ENCODE assay signal across 9 cellular contexts in genomic region chr11:74783241-74783871, GRCh38. TPM values are rescaled to one million over a fixed set of nuclear protein-coding genes. Genes with fewer than 3 reads are reported as not detected.
DNase-seq lines count a peak whose midpoint lies in the region; ATAC-seq and TF ChIP-seq lines count a peak whose summit lies in the region.
"Had no signal": no experiment of that assay in that cellular context is flagged by ENCODE, and none has a peak within 500 bp of the region (broad histone marks: within the 10 kb centered on the region; RNA-seq: fewer than 3 reads in every experiment).

No MANE protein-coding gene starts in this region.

- no peak for TF ChIP-seq CTCF in astrocyte of the spinal cord (IDR thresholded peaks at IDR 0.05; ENCODE audit: low read depth, low read length)
- no peak for TF ChIP-seq CTCF in WERI-Rb-1 (IDR thresholded peaks at IDR 0.05; ENCODE audit: low read depth, low read length)

- H3K9me3 Mint-ChIP-seq in naive thymus-derived CD8-positive, alpha-beta T cell: no peaks in the 10 kb centered on the region

- H3K4me3 Mint-ChIP-seq in naive thymus-derived CD8-positive, alpha-beta T cell: peak overlapping the region; percentile 2 to 83 (median 70)

- H3K27ac ChIP-seq in WERI-Rb-1: no peak overlapping the region

- no peaks in the 10 kb centered on the region for H3K36me3 ChIP-seq in WERI-Rb-1

- H3K36me3 Mint-ChIP-seq in naive thymus-derived CD8-positive, alpha-beta T cell: peaks cover 0 to 3% (median 0%) of the 10 kb centered on the region in 3 donors

- peak; percentile 78 for ATAC-seq in GM21528 (IDR thresholded peaks at IDR 0.05; ENCODE audit: low FRiP score, unreplicated experiment)
- peak; percentile 92 for ATAC-seq in naive thymus-derived CD8-positive, alpha-beta T cell

- no peaks in the 10 kb centered on the region for H3K27me3 ChIP-seq in WERI-Rb-1 (ENCODE audit: insufficient read depth, low read depth, severe bottlenecking)

- in situ Hi-C loops in astrocyte of the spinal cord (cut with HindIII; ENCODE audit: low sequenced_read_pairs): no loop called here

- peaks cover under 1 to 45% (median 20%) of the 10 kb centered on the region in 4 donors for H3K4me1 Mint-ChIP-seq in naive thymus-derived CD8-positive, alpha-beta T cell

- peak overlapping the region in 8 of 10 donors; percentile 10 to 87 (median 19) for H3K27ac Mint-ChIP-seq in naive thymus-derived CD8-positive, alpha-beta T cell

- H3K4me3 ChIP-seq in astrocyte of the spinal cord (ENCODE audit: low read depth, low read length) (no peak overlapping the region), WERI-Rb-1 (ENCODE audit: low read depth, low read length) (no peak overlapping the region)

- H3K27me3 Mint-ChIP-seq in naive thymus-derived CD8-positive, alpha-beta T cell: no peaks in the 10 kb centered on the region

- DNase-seq in GF-D8 (lab: John Stamatoyannopoulos, UW) (peak; percentile 79), LoVo (ENCODE audit: low spot score) (peak; percentile 53), astrocyte of the spinal cord (ENCODE audit: low read depth, low spot score) (peak; percentile 42), DMS79 treated with DMSO at 0.1 percent for 48 hours (lab: John Stamatoyannopoulos, UW) (no peak), WERI-Rb-1 (no peak)
- DNase-seq in naive thymus-derived CD8-positive, alpha-beta T cell: peak in 5 of 10 donors; percentile 4 to 59 (median 56)
- no peak for DNase-seq in effector CD4-positive, alpha-beta T cell

- POLR2A ChIA-PET in naive thymus-derived CD8-positive, alpha-beta T cell (lab: Charles Lee): interaction anchor here (0.6 to 0.8 kb wide), 2 partner anchors 34 to 783 kb away, joined by 3 read pairs; no protein-coding TSS in a partner anchor

- no peaks in the 10 kb centered on the region for H3K9me3 ChIP-seq in WERI-Rb-1 (ENCODE audit: severe bottlenecking)

RNA-seq across cellular contexts. Expression of gene RNF169, which starts 34.7 kb away (rescaled TPM):
- 10 to 100 TPM; 22.7 to 24.2 TPM for total RNA-seq in naive thymus-derived CD8-positive, alpha-beta T cell
- 1 to 10 TPM in 2 of 3 donors, under 1 TPM in 1; 0.51 to 2.2 (median 1.4) TPM for polyA plus RNA-seq in naive thymus-derived CD8-positive, alpha-beta T cell

RNA-seq across cellular contexts. Expression of gene CHRDL2, which starts 52.1 kb away (rescaled TPM):
- not detected for total RNA-seq in naive thymus-derived CD8-positive, alpha-beta T cell
- polyA plus RNA-seq in naive thymus-derived CD8-positive, alpha-beta T cell: not detected
- total RNA-seq: lower leg skin had no signal

Comparison
In these comparisons a context has a peak if more than half of its experiments do, and no peak if none do; other contexts are left out.
1. DNase-seq: peak in GF-D8 (single experiment), LoVo (single experiment) and astrocyte of the spinal cord (single experiment); none in effector CD4-positive, alpha-beta T cell (single experiment), DMS79 treated with DMSO at 0.1 percent for 48 hours (single experiment) and WERI-Rb-1 (single experiment).